Comparison of ENCODE assay signal across 2 cellular contexts in genomic region chr10:110569120-110569519, GRCh38.
TF ChIP-seq lines count a peak whose summit lies in the region.

No MANE protein-coding gene starts in this region.

TF ChIP-seq in A549, 52 proteins besides CTCF, POLR2A, EP300 and RAD21:
- TF ChIP-seq CBX2 (IDR thresholded peaks at IDR 0.05; ENCODE audit: borderline replicate concordance, low read depth) (no peak), MAFK (IDR thresholded peaks at IDR 0.05; ENCODE audit: partially characterized antibody) (peak; percentile 89)

TF ChIP-seq in HCT116, 20 proteins besides CTCF, POLR2A, EP300 and RAD21:
- TF ChIP-seq SP1 (IDR thresholded peaks at IDR 0.05; ENCODE audit: low read depth) (no peak), POLR2AphosphoS5 (IDR thresholded peaks at IDR 0.05; ENCODE audit: low read depth, low read length) (no peak), EGR1 (IDR thresholded peaks at IDR 0.05; ENCODE audit: low read depth) (no peak), ZBTB33 (IDR thresholded peaks at IDR 0.05; ENCODE audit: extremely low read depth, insufficient replicate concordance, low read length) (no peak), FOSL1 (IDR thresholded peaks at IDR 0.05; ENCODE audit: low read depth) (no peak), CBX3 (IDR thresholded peaks at IDR 0.05; ENCODE audit: low read depth) (no peak), REST (IDR thresholded peaks at IDR 0.05; ENCODE audit: low read depth) (no peak), JUND (IDR thresholded peaks at IDR 0.05) (no peak), ELF1 (IDR thresholded peaks at IDR 0.05; ENCODE audit: borderline replicate concordance, low read depth) (no peak), SRF (IDR thresholded peaks at IDR 0.05; ENCODE audit: low read depth) (no peak), EZH2phosphoT487 (IDR thresholded peaks at IDR 0.05; ENCODE audit: borderline replicate concordance) (no peak), TCF7L2 (IDR thresholded peaks at IDR 0.05; ENCODE audit: borderline replicate concordance, extremely low read depth, insufficient read depth, insufficient read length) (no peak), ZNF274 (IDR thresholded peaks at IDR 0.05; ENCODE audit: low read depth, low read length) (no peak), SIN3A (IDR thresholded peaks at IDR 0.05; ENCODE audit: low read depth) (no peak), YY1 (IDR thresholded peaks at IDR 0.05; ENCODE audit: extremely low read depth, insufficient replicate concordance, low read depth, low read length) (no peak), CEBPB (IDR thresholded peaks at IDR 0.05; ENCODE audit: low read depth) (no peak)
- TF ChIP-seq, protein P1, sequence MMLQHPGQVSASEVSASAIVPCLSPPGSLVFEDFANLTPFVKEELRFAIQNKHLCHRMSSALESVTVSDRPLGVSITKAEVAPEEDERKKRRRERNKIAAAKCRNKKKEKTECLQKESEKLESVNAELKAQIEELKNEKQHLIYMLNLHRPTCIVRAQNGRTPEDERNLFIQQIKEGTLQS (IDR thresholded peaks at IDR 0.05), result no peak
- TF ChIP-seq, protein P2, sequence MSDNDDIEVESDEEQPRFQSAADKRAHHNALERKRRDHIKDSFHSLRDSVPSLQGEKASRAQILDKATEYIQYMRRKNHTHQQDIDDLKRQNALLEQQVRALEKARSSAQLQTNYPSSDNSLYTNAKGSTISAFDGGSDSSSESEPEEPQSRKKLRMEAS (IDR thresholded peaks at IDR 0.05), result no peak
